In the genomic region with DNA sequence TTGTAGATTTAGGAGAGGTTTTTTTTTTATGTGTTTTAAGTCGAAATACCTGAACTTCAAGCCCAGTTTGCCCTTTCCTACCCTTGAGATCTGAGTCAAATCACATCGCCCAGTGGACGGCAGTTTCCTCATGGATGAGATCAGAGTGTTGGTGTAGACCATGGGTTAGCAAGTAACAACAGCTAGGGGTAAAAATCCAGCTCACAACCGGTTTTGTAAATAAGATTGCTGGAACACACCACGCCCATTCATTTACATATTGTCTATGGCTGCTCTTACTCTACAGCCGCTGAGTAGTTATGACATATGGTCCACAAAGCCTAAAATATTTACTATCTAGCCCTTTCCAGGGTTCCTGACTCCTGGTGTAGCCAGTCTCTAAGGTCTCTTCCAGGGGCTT, we compare ENCODE assay signal across 16 cellular contexts.
DNase-seq lines count a peak whose midpoint lies in the region; ATAC-seq and TF ChIP-seq lines count a peak whose summit lies in the region.
"Had no signal": no experiment of that assay in that cellular context is flagged by ENCODE, and none has a peak within 500 bp of the region (broad histone marks: within the 10 kb centered on the region; RNA-seq: fewer than 3 reads in every experiment).

No MANE protein-coding gene starts in this region.

- 47 to 56% methylated on average over 6 of the region's 6 CpGs for WGBS in body of pancreas, 2 donors

- H3K27ac ChIP-seq in 22Rv1 (peak overlapping the region; percentile 57), body of pancreas (peak overlapping the region; percentile 84 to 91 (median 85))
- H3K27ac ChIP-seq: gastroesophageal sphincter, neural progenitor cell had no signal

- H3K9me3 Mint-ChIP-seq in mesothelial cell of epicardium: peaks cover 8% of the 10 kb centered on the region
- peaks cover 5% of the 10 kb centered on the region for H3K9me3 Mint-ChIP-seq in activated T-helper 2 cell treated with anti-CD3 and anti-CD28 coated beads, Interferon-gamma antibody, Interleukin-2, Interleukin-4, amounts not matched to agents 10 μg/mL and 5 μg/mL and 100 μg/mL, durations not matched to agents 14 hours and 24 hours and 36 hours

- peak; percentile 63 for DNase-seq in GM12865 (ENCODE audit: low read depth)
- peak in 1 of 4 donors; percentile 27 for DNase-seq in body of pancreas
- DNase-seq in mesothelial cell of epicardium (ENCODE audit: low spot score in 2 of 2, unreplicated experiment in 2 of 2): no peak
- no peak for DNase-seq in activated T-helper 2 cell treated with anti-CD3 and anti-CD28 coated beads, Interferon-gamma antibody, Interleukin-2, Interleukin-4, amounts not matched to agents 10 μg/mL and 5 μg/mL and 100 μg/mL, durations not matched to agents 14 hours and 24 hours and 36 hours (ENCODE audit: low spot score)
- DNase-seq in GM10266 (ENCODE audit: extremely low spot score): no peak
- DNase-seq in activated CD8-positive, alpha-beta memory T cell treated with anti-CD3 and anti-CD28 coated beads, Interleukin-2, amount 50 U/mL, for 4 hours: no peak
- DNase-seq in kidney glomerular epithelial cell (lab: John Stamatoyannopoulos, UW): no peak
- DNase-seq: NCI-H2171 treated with DMSO at 0.1 percent for 48 hours, retina had no signal

- no peak for ATAC-seq in body of pancreas
- ATAC-seq: gastroesophageal sphincter, Right ventricle myocardium inferior had no signal

- intact Hi-C loops in body of pancreas (cut with DNase I): no loop called here
- intact Hi-C loops in activated T-helper 2 cell treated with anti-CD3 and anti-CD28 coated beads, Interferon-gamma antibody, Interleukin-2, Interleukin-4, amounts not matched to agents 10 μg/mL and 5 μg/mL and 100 μg/mL, durations not matched to agents 14 hours and 24 hours and 36 hours (cut with micrococcal nuclease): no loop called here

- H3K4me1 ChIP-seq in body of pancreas: peaks cover 94% of the 10 kb centered on the region

- H3K27me3 Mint-ChIP-seq in mesothelial cell of epicardium (ENCODE audit: low read depth): no peaks in the 10 kb centered on the region
- no peaks in the 10 kb centered on the region for H3K27me3 Mint-ChIP-seq in activated T-helper 2 cell treated with anti-CD3 and anti-CD28 coated beads, Interferon-gamma antibody, Interleukin-2, Interleukin-4, amounts not matched to agents 10 μg/mL and 5 μg/mL and 100 μg/mL, durations not matched to agents 14 hours and 24 hours and 36 hours (ENCODE audit: low read depth)
- H3K27me3 Mint-ChIP-seq: central memory CD8-positive, alpha-beta T cell had no signal

- H3K4me1 Mint-ChIP-seq in mesothelial cell of epicardium: peaks cover 50% of the 10 kb centered on the region
- H3K4me1 Mint-ChIP-seq in activated T-helper 2 cell treated with anti-CD3 and anti-CD28 coated beads, Interferon-gamma antibody, Interleukin-2, Interleukin-4, amounts not matched to agents 10 μg/mL and 5 μg/mL and 100 μg/mL, durations not matched to agents 14 hours and 24 hours and 36 hours (ENCODE audit: low read depth): peaks cover 42% of the 10 kb centered on the region

- no peaks in the 10 kb centered on the region for H3K27me3 ChIP-seq in body of pancreas
- H3K27me3 ChIP-seq: gastroesophageal sphincter, neural progenitor cell had no signal

- H3K36me3 ChIP-seq in body of pancreas (replicated peaks in 1 of 2; ENCODE audit: insufficient read depth in 1 of 2, low read depth in 2 of 2): no peaks in the 10 kb centered on the region
- H3K36me3 ChIP-seq: gastroesophageal sphincter, neural progenitor cell had no signal

- H3K4me3 ChIP-seq in GM12865 (ENCODE audit: low read depth, low read length) (peak overlapping the region; percentile 36), body of pancreas (no peak overlapping the region)
- H3K4me3 ChIP-seq: gastroesophageal sphincter, lung, neural progenitor cell had no signal

- no peaks in the 10 kb centered on the region for H3K9me3 ChIP-seq in body of pancreas
- H3K9me3 ChIP-seq: gastroesophageal sphincter had no signal

- TF ChIP-seq CTCF in 22Rv1 (IDR thresholded peaks at IDR 0.05) (no peak), GM12865 (IDR thresholded peaks at IDR 0.05; ENCODE audit: insufficient read depth, low read depth, low read length, missing control alignments) (no peak), body of pancreas (IDR thresholded peaks at IDR 0.05) (no peak), mesothelial cell of epicardium (IDR thresholded peaks at IDR 0.05; ENCODE audit: unreplicated experiment) (no peak), GM10266 (IDR thresholded peaks at IDR 0.05; ENCODE audit: control insufficient read depth, insufficient read depth, low read depth, missing control alignments) (no peak)

- TF ChIP-seq POLR2A in body of pancreas (IDR thresholded peaks at IDR 0.05): no peak

- peaks cover 4% of the 10 kb centered on the region for H3K36me3 Mint-ChIP-seq in mesothelial cell of epicardium
- peaks cover 12% of the 10 kb centered on the region for H3K36me3 Mint-ChIP-seq in activated T-helper 2 cell treated with anti-CD3 and anti-CD28 coated beads, Interferon-gamma antibody, Interleukin-2, Interleukin-4, amounts not matched to agents 10 μg/mL and 5 μg/mL and 100 μg/mL, durations not matched to agents 14 hours and 24 hours and 36 hours (ENCODE audit: low read depth)

- H3K27ac Mint-ChIP-seq in mesothelial cell of epicardium: peak overlapping the region; percentile 93
- no peak overlapping the region for H3K27ac Mint-ChIP-seq in activated T-helper 2 cell treated with anti-CD3 and anti-CD28 coated beads, Interferon-gamma antibody, Interleukin-2, Interleukin-4, amounts not matched to agents 10 μg/mL and 5 μg/mL and 100 μg/mL, durations not matched to agents 14 hours and 24 hours and 36 hours
- H3K27ac Mint-ChIP-seq: T-helper 1 cell treated with Interleukin-12 subunit alpha and Interleukin-12 subunit beta and Interleukin-4 antibody, amounts not matched to agents 30 μg/mL and 1 μg/mL, for 36 hours had no signal

- H3K4me3 Mint-ChIP-seq in mesothelial cell of epicardium: no peak overlapping the region
- H3K4me3 Mint-ChIP-seq in activated T-helper 2 cell treated with anti-CD3 and anti-CD28 coated beads, Interferon-gamma antibody, Interleukin-2, Interleukin-4, amounts not matched to agents 10 μg/mL and 5 μg/mL and 100 μg/mL, durations not matched to agents 14 hours and 24 hours and 36 hours (ENCODE audit: low read depth): no peak overlapping the region
- H3K4me3 Mint-ChIP-seq: central memory CD8-positive, alpha-beta T cell; neural progenitor cell; T-helper 1 cell treated with Interleukin-12 subunit alpha and Interleukin-12 subunit beta and Interleukin-4 antibody, amounts not matched to agents 30 μg/mL and 1 μg/mL, for 36 hours had no signal
